ENCODE assay signal across 6 cellular contexts in genomic region chr16:70127706-70128105, GRCh38. TPM values are rescaled to one million over a fixed set of nuclear protein-coding genes. Genes with fewer than 3 reads are reported as not detected.
"Had no signal": no experiment of that assay in that cellular context is flagged by ENCODE, and none has a peak within 500 bp of the region (broad histone marks: within the 10 kb centered on the region; RNA-seq: fewer than 3 reads in every experiment).

No MANE protein-coding gene starts in this region.

RNA-seq across cellular contexts. Expression of gene CLEC18C, which starts 45.9 kb away (rescaled TPM):
- total RNA-seq: hepatocyte, mesenteric fat pad, osteocyte, urinary bladder had no signal
- polyA plus RNA-seq: hepatocyte; naive thymus-derived CD4-positive, alpha-beta T cell; right cardiac atrium had no signal
